Comparison of ENCODE assay signal across 18 cellular contexts in genomic region chr12:3990356-3990975, GRCh38.
"Had no signal": no experiment of that assay in that cellular context is flagged by ENCODE, and none has a peak within 500 bp of the region (broad histone marks: within the 10 kb centered on the region; RNA-seq: fewer than 3 reads in every experiment).

No MANE protein-coding gene starts in this region.

- H3K36me3 ChIP-seq: left lung, vagina had no signal

- H3K4me3 ChIP-seq: body of pancreas, left lung, testis, vagina had no signal

- ATAC-seq: activated CD8-positive, alpha-beta T cell treated with anti-CD3 and anti-CD28 coated beads, Interleukin-2, amount 10 ng/mL, durations not matched to agents 7 days and 5 days; activated naive CD8-positive, alpha-beta T cell treated with anti-CD3 and anti-CD28 coated beads, Interleukin-2, amount 50 U/mL, for 24 hours; body of pancreas; left lung; natural killer cell had no signal

- H3K9me3 ChIP-seq: body of pancreas, left lung, testis, vagina had no signal

- DNase-seq: activated CD4-positive, alpha-beta T cell treated with anti-CD3 and anti-CD28 coated beads, Interleukin-2, amount 50 U/mL, for 1 hour; activated CD4-positive, CD25-positive, alpha-beta regulatory T cell treated with anti-CD3 and anti-CD28 coated beads, Interleukin-2, amount 50 U/mL, for 72 hours; activated CD8-positive, alpha-beta T cell treated with anti-CD3 and anti-CD28 coated beads, Interleukin-2, amount 10 ng/mL, durations not matched to agents 7 days and 5 days; activated naive CD4-positive, alpha-beta T cell; activated naive CD8-positive, alpha-beta T cell treated with anti-CD3 and anti-CD28 coated beads, Interleukin-2, amount 50 U/mL, for 24 hours; activated T-cell treated with anti-CD3 and anti-CD28 coated beads, Interleukin-2, amount 50 U/mL, for 1 hour; body of pancreas; effector CD4-positive, alpha-beta T cell; erythroblast; foreskin fibroblast; left lung; natural killer cell; nucleus accumbens; stimulated activated CD4-positive, alpha-beta T cell treated with anti-CD3 and anti-CD28 coated beads, Interleukin-2, amount 100 ng/mL, for 48 hours; stimulated activated naive CD4-positive, alpha-beta T cell; testis had no signal

- H3K27ac ChIP-seq: body of pancreas, left lung, testis, vagina, VCaP had no signal

- H3K27me3 ChIP-seq: body of pancreas, testis, vagina had no signal

- H3K4me1 ChIP-seq: body of pancreas, left lung, testis, vagina had no signal
